15 cellular contexts compared by ENCODE assay signal in the genomic region with DNA sequence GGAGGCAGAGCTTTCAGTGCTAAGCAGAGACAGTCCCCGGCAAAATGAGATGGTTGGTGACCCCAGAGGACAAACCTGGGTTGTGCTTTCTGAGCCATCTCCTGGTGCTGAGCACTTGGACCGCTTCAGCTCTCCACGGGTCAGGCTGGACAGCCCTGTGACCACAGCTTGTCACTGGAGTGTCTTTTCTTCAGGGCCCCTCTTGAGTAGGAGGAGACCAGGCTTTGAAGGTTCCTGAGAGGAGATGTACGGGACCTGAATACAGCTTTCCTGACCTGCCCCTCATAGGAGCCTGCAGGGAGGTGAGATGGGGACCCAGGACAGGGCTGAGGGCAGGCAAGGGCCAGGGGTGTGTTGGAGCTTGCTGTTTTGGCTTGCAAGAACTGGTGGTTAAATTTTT. TPM values are rescaled to one million over a fixed set of nuclear protein-coding genes. Genes with fewer than 3 reads are reported as not detected.
A peak's percentile ranks its signal among the peaks of the same experiment; 100 is the strongest.
DNase-seq lines count a peak whose midpoint lies in the region; ATAC-seq and TF ChIP-seq lines count a peak whose summit lies in the region.
"Had no signal": no experiment of that assay in that cellular context is flagged by ENCODE, and none has a peak within 500 bp of the region (broad histone marks: within the 10 kb centered on the region; RNA-seq: fewer than 3 reads in every experiment).

No MANE protein-coding gene starts in this region.

- H3K18ac ChIP-seq in trophoblast cell (ENCODE audit: low read length) = no peak overlapping the region

- no peak overlapping the region for H3K23ac ChIP-seq in trophoblast cell (ENCODE audit: low read length)

- H3K27me3 ChIP-seq in KMS-11 (ENCODE audit: insufficient read depth, low read depth) (no peaks in the 10 kb centered on the region), trophoblast cell (ENCODE audit: insufficient read depth, low read length) (no peaks in the 10 kb centered on the region)

- H4K8ac ChIP-seq in trophoblast cell (ENCODE audit: low read depth, low read length) = no peak overlapping the region

- H3K4me1 ChIP-seq in KMS-11 (ENCODE audit: low read depth, poor library complexity, severe bottlenecking) = peaks cover 63% of the 10 kb centered on the region
- H3K4me1 ChIP-seq in trophoblast cell (ENCODE audit: control insufficient read depth in 1 of 2, insufficient read depth in 2 of 2, low read length in 2 of 2) = peaks cover 0 to 4% of the 10 kb centered on the region in 2 experiments

- no peak overlapping the region for H2BK12ac ChIP-seq in trophoblast cell (ENCODE audit: low read length)

- peak; percentile 68 for DNase-seq in activated CD8-positive, alpha-beta memory T cell treated with anti-CD3 and anti-CD28 coated beads for 24 hours
- DNase-seq in activated CD8-positive, alpha-beta memory T cell treated with anti-CD3 and anti-CD28 coated beads, Interleukin-2, amount 50 U/mL, for 4 hours = no peak
- DNase-seq in activated naive CD8-positive, alpha-beta T cell treated with anti-CD3 and anti-CD28 coated beads, Interleukin-2, amount 50 U/mL, for 24 hours = no peak
- DNase-seq in trophoblast cell = no peak
- DNase-seq in LoVo (ENCODE audit: low spot score) = no peak
- no peak for DNase-seq in HEK293T (ENCODE audit: extremely low spot score)
- no peak for DNase-seq in SHP77 treated with DMSO at 0.1 percent for 48 hours (lab: John Stamatoyannopoulos, UW)
- DNase-seq: foreskin melanocyte, NCI-H2029 treated with DMSO at 0.1 percent for 48 hours, NCI-H69, occipital lobe, RPMI8226 had no signal

- H3K27ac Mint-ChIP-seq in activated naive CD8-positive, alpha-beta T cell treated with anti-CD3 and anti-CD28 coated beads, Interleukin-2, amount 50 U/mL, for 24 hours = peak overlapping the region; percentile 98

- no peak for ATAC-seq in activated naive CD8-positive, alpha-beta T cell treated with anti-CD3 and anti-CD28 coated beads, Interleukin-2, amount 50 U/mL, for 24 hours

- no peak overlapping the region for H3K14ac ChIP-seq in trophoblast cell (ENCODE audit: low read length)

- no peaks in the 10 kb centered on the region for H4K20me1 ChIP-seq in KMS-11 (ENCODE audit: insufficient read depth)

- H3K9me3 Mint-ChIP-seq in activated naive CD8-positive, alpha-beta T cell treated with anti-CD3 and anti-CD28 coated beads, Interleukin-2, amount 50 U/mL, for 24 hours = no peaks in the 10 kb centered on the region
- H3K9me3 Mint-ChIP-seq: memory B cell had no signal

- no peaks in the 10 kb centered on the region for H3K9me3 ChIP-seq in trophoblast cell (ENCODE audit: insufficient read depth, low read depth, low read length)
- H3K9me3 ChIP-seq: thoracic aorta had no signal

- H2BK5ac ChIP-seq in trophoblast cell (ENCODE audit: low read depth, low read length, poor library complexity) = no peak overlapping the region

- H2AFZ ChIP-seq in KMS-11 (ENCODE audit: low read depth) = peak overlapping the region; percentile 56
- H2AFZ ChIP-seq in trophoblast cell (ENCODE audit: insufficient read depth, low read length, poor library complexity) = no peak overlapping the region

- no peak for TF ChIP-seq CTCF in KMS-11 (conservative IDR thresholded peaks at IDR 0.05; ENCODE audit: low read depth, low read length)

- H3K4me3 Mint-ChIP-seq in activated naive CD8-positive, alpha-beta T cell treated with anti-CD3 and anti-CD28 coated beads, Interleukin-2, amount 50 U/mL, for 24 hours = peak overlapping the region; percentile 59
- H3K4me3 Mint-ChIP-seq: memory B cell had no signal

- no peaks in the 10 kb centered on the region for H3K27me3 Mint-ChIP-seq in activated naive CD8-positive, alpha-beta T cell treated with anti-CD3 and anti-CD28 coated beads, Interleukin-2, amount 50 U/mL, for 24 hours

- peak overlapping the region; percentile 9 for H2AK5ac ChIP-seq in trophoblast cell (ENCODE audit: low read length)

- H3K36me3 ChIP-seq in KMS-11 (ENCODE audit: insufficient read depth) (no peaks in the 10 kb centered on the region), trophoblast cell (ENCODE audit: control insufficient read depth in 1 of 2, insufficient read depth in 2 of 2, low read length in 2 of 2) (no peaks in the 10 kb centered on the region)
- H3K36me3 ChIP-seq: thoracic aorta had no signal

- CTCF ChIA-PET in HEK293T (lab: Yijun Ruan, JAX) = interaction anchor here (0.9 to 2.7 kb wide), 3 partner anchors 11 to 39 kb away, joined by 3 to 8 read pairs (median 4); no protein-coding TSS in a partner anchor

- H3K79me2 ChIP-seq in KMS-11 (ENCODE audit: insufficient read depth, low read depth) = no peaks in the 10 kb centered on the region
- H3K79me2 ChIP-seq in trophoblast cell (ENCODE audit: control insufficient read depth, insufficient read depth, low read length, poor library complexity) = no peaks in the 10 kb centered on the region

- H4K12ac ChIP-seq in trophoblast cell (ENCODE audit: low read depth, low read length) = no peak overlapping the region

- peaks cover 1% of the 10 kb centered on the region for H3K36me3 Mint-ChIP-seq in activated naive CD8-positive, alpha-beta T cell treated with anti-CD3 and anti-CD28 coated beads, Interleukin-2, amount 50 U/mL, for 24 hours (ENCODE audit: low read depth)
- H3K36me3 Mint-ChIP-seq: memory B cell had no signal

- H3K4me2 ChIP-seq in KMS-11 = peak overlapping the region; percentile 75
- H3K4me2 ChIP-seq in trophoblast cell (ENCODE audit: low read length) = no peak overlapping the region

- peaks cover 68% of the 10 kb centered on the region for H3K4me1 Mint-ChIP-seq in activated naive CD8-positive, alpha-beta T cell treated with anti-CD3 and anti-CD28 coated beads, Interleukin-2, amount 50 U/mL, for 24 hours

- H3K79me1 ChIP-seq in trophoblast cell (ENCODE audit: low read length) = no peaks in the 10 kb centered on the region

- no CpG with 5 or more reads among the region's 4 CpGs for WGBS in trophoblast cell (ENCODE audit: extremely low coverage, insufficient coverage, insufficient read length)

- no peak overlapping the region for H4K91ac ChIP-seq in trophoblast cell (ENCODE audit: low read depth, low read length)

- POLR2A ChIA-PET in HEK293T (lab: Yijun Ruan, JAX) = no interaction called here

- H3K27ac ChIP-seq in KMS-11 (peak overlapping the region; percentile 96), trophoblast cell (ENCODE audit: low read depth, low read length) (no peak overlapping the region)
- H3K27ac ChIP-seq: thoracic aorta had no signal

- H3K4ac ChIP-seq in trophoblast cell (ENCODE audit: low read depth, low read length) = no peak overlapping the region

- H3K4me3 ChIP-seq in KMS-11 (IDR thresholded peaks at IDR 0.05; ENCODE audit: insufficient read depth, low read depth, low read length) = no peak overlapping the region
- no peak overlapping the region for H3K4me3 ChIP-seq in trophoblast cell (ENCODE audit: low read depth, low read length)
- H3K4me3 ChIP-seq: thoracic aorta had no signal

- H2BK120ac ChIP-seq in trophoblast cell (ENCODE audit: insufficient read depth, low read length, poor library complexity) = no peak overlapping the region

- H3K9ac ChIP-seq in KMS-11 = peak overlapping the region; percentile 64
- H3K9ac ChIP-seq in trophoblast cell (ENCODE audit: low read length) = no peak overlapping the region

TF ChIP-seq in HEK293T, 16 proteins besides CTCF, POLR2A, EP300 and RAD21:
- TF ChIP-seq ELF4 (IDR thresholded peaks at IDR 0.05) (no peak), FOXA1 (IDR thresholded peaks at IDR 0.05) (no peak), ZNF384 (IDR thresholded peaks at IDR 0.05) (no peak), HDGF (IDR thresholded peaks at IDR 0.05; ENCODE audit: borderline replicate concordance) (no peak), LEF1 (IDR thresholded peaks at IDR 0.05; ENCODE audit: borderline replicate concordance) (no peak), SUZ12 (IDR thresholded peaks at IDR 0.05) (no peak), SP1 (IDR thresholded peaks at IDR 0.05) (no peak), TARDBP (IDR thresholded peaks at IDR 0.05) (no peak), L3MBTL2 (conservative IDR thresholded peaks at IDR 0.05) (no peak), FOXK2 (IDR thresholded peaks at IDR 0.05) (no peak), CTBP1 (IDR thresholded peaks at IDR 0.05; ENCODE audit: borderline replicate concordance) (no peak), ARNT (IDR thresholded peaks at IDR 0.05) (no peak), NFRKB (IDR thresholded peaks at IDR 0.05) (no peak)
- TF ChIP-seq, protein P1, sequence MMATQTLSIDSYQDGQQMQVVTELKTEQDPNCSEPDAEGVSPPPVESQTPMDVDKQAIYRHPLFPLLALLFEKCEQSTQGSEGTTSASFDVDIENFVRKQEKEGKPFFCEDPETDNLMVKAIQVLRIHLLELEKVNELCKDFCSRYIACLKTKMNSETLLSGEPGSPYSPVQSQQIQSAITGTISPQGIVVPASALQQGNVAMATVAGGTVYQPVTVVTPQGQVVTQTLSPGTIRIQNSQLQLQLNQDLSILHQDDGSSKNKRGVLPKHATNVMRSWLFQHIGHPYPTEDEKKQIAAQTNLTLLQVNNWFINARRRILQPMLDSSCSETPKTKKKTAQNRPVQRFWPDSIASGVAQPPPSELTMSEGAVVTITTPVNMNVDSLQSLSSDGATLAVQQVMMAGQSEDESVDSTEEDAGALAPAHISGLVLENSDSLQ (IDR thresholded peaks at IDR 0.05) = no peak

RNA-seq across cellular contexts. Expression of gene ADGRG1, which starts 17.8 kb away (rescaled TPM):
- polyA plus RNA-seq in trophoblast cell (2013) = 242 and 265 TPM in 2 replicates

RNA-seq across cellular contexts. Expression of gene ADGRG3, which starts 57.5 kb away (rescaled TPM):
- polyA plus RNA-seq in trophoblast cell (2013) = 0.49 and 0.54 TPM in 2 replicates
